8 cellular contexts compared by ENCODE assay signal in genomic region chr14:87896393-87897380, GRCh38.
DNase-seq lines count a peak whose midpoint lies in the region; ATAC-seq, FAIRE-seq and TF ChIP-seq lines count a peak whose summit lies in the region.

No MANE protein-coding gene starts in this region.

- H3K4me3 ChIP-seq in adipocyte (ENCODE audit: low read length) (no peak overlapping the region), tibial nerve (no peak overlapping the region), MG63 (no peak overlapping the region)

- no peaks in the 10 kb centered on the region for H3K27me3 ChIP-seq in adipocyte (replicated peaks; ENCODE audit: control insufficient read depth, insufficient read depth, low read length)
- H3K27me3 ChIP-seq in tibial nerve, result no peaks in the 10 kb centered on the region
- H3K27me3 ChIP-seq in MG63, result no peaks in the 10 kb centered on the region

- FAIRE-seq in G401.6 (lab: Jason Lieb, UNC), result peak; percentile 92

- no peaks in the 10 kb centered on the region for H3K4me1 Mint-ChIP-seq in immature natural killer cell

- H3K36me3 Mint-ChIP-seq in immature natural killer cell, result no peaks in the 10 kb centered on the region

- H3K27ac Mint-ChIP-seq in immature natural killer cell, result no peak overlapping the region

- no peaks in the 10 kb centered on the region for H3K36me3 ChIP-seq in adipocyte (ENCODE audit: control insufficient read depth, insufficient read depth, low read length, severe bottlenecking)
- H3K36me3 ChIP-seq in tibial nerve, result no peaks in the 10 kb centered on the region
- no peaks in the 10 kb centered on the region for H3K36me3 ChIP-seq in MG63

- H3K4me3 Mint-ChIP-seq in immature natural killer cell, result no peak overlapping the region

- peaks cover 18% of the 10 kb centered on the region for H3K4me1 ChIP-seq in adipocyte (ENCODE audit: control insufficient read depth, insufficient read depth, low read length)
- H3K4me1 ChIP-seq in tibial nerve, result peaks cover 0 to 7% (median 0%) of the 10 kb centered on the region in 4 donors

- 31 to 36% methylated on average over 9 of the region's 9 CpGs for WGBS in tibial nerve, 2 donors

- no peak for TF ChIP-seq POLR2A in tibial nerve (IDR thresholded peaks at IDR 0.05)

- H3K27me3 Mint-ChIP-seq in immature natural killer cell (ENCODE audit: low read depth in 3 of 3), result peaks cover 0 to 4% (median 2%) of the 10 kb centered on the region in 3 donors

- peak overlapping the region in 2 of 4 donors; percentile 19 to 30 for H3K27ac ChIP-seq in tibial nerve

- no peak overlapping the region for H3K9ac ChIP-seq in adipocyte (ENCODE audit: low read length)

- H3K9me3 Mint-ChIP-seq in immature natural killer cell, result no peaks in the 10 kb centered on the region

- H3K9me3 ChIP-seq in adipocyte (ENCODE audit: control insufficient read depth, low read length), result no peaks in the 10 kb centered on the region
- H3K9me3 ChIP-seq in tibial nerve, result no peaks in the 10 kb centered on the region
- H3K9me3 ChIP-seq in MG63, result no peaks in the 10 kb centered on the region

- TF ChIP-seq CTCF in tibial nerve (IDR thresholded peaks at IDR 0.05), result peak; percentile 46 to 71 (median 57)

- TF ChIP-seq EP300 in tibial nerve (IDR thresholded peaks at IDR 0.05), result no peak

- ATAC-seq in HG02623 (IDR thresholded peaks at IDR 0.05; ENCODE audit: unreplicated experiment), result peak; percentile 58
- no peak for ATAC-seq in GM21360 (IDR thresholded peaks at IDR 0.05; ENCODE audit: unreplicated experiment)

- DNase-seq in NCI-H2171 (lab: John Stamatoyannopoulos, UW), result peak; percentile 60
- peak; percentile 81 for DNase-seq in adipocyte (ENCODE audit: low read depth)
- peak in 2 of 3 donors; percentile 1 to 6 for DNase-seq in immature natural killer cell
- DNase-seq in tibial nerve (ENCODE audit: low spot score in 2 of 2), result peak in 1 of 2 donors; percentile 27
- no peak for DNase-seq in MG63
